Comparison of ENCODE assay signal across 24 cellular contexts in the genomic region with DNA sequence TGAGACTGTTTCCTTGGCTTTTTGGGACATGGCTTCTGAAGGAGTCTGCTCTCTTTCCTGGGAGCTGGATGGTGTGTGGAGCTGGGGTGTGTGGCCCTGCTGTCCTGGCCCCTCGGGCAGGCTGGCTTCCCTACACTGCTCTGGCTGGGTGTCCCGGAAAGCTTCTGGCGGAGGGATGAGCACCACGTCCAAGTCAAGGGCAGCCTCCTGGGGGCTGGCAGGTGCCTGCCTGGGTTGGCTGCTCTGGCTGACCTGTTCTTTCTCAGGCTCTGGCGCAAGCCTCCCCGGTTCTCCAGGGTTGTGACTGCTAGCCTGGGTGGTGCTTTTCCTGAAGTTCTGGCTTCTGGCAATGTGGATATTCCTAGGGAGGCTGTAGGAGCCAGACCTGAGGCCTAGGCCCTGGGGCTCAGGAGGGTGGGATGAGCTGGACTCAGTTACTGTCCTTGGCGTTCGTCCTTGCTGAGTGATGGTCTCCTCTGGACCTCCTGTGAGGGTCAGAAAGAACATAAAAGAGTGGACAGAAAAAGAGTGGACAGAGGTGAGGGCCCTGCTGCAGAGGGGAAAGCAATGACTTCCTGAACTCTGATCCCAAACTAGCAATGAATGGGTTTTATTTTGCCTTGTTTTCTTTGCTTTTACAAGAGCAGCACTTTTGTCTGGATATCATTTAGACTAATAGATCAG. TPM values are rescaled to one million over a fixed set of nuclear protein-coding genes. Genes with fewer than 3 reads are reported as not detected.
DNase-seq lines count a peak whose midpoint lies in the region; ATAC-seq, FAIRE-seq and TF ChIP-seq lines count a peak whose summit lies in the region.
"Had no signal": no experiment of that assay in that cellular context is flagged by ENCODE, and none has a peak within 500 bp of the region (broad histone marks: within the 10 kb centered on the region; RNA-seq: fewer than 3 reads in every experiment).

No MANE protein-coding gene starts in this region.

- no peak for TF ChIP-seq POLR2A in HepG2 (IDR thresholded peaks at IDR 0.05; ENCODE audit: insufficient read depth in 1 of 2, low read depth in 2 of 2, low read length in 2 of 2)
- TF ChIP-seq POLR2A in right lobe of liver (IDR thresholded peaks at IDR 0.05) = no peak
- no peak for TF ChIP-seq POLR2A in esophagus muscularis mucosa (IDR thresholded peaks at IDR 0.05; ENCODE audit: low read depth)
- no peak for TF ChIP-seq POLR2A in ovary (IDR thresholded peaks at IDR 0.05)

- peak overlapping the region; percentile 50 for H3K4me2 ChIP-seq in HepG2 (ENCODE audit: low read depth, low read length)

- TF ChIP-seq EP300 in HepG2 (IDR thresholded peaks at IDR 0.05; ENCODE audit: low read depth in 2 of 2, low read length in 2 of 2) (no peak), HepG2 (CRISPR knock-in tag; IDR thresholded peaks at IDR 0.05; ENCODE audit: borderline replicate concordance) (no peak), esophagus muscularis mucosa (IDR thresholded peaks at IDR 0.05) (no peak), ovary (IDR thresholded peaks at IDR 0.05) (no peak)

- ATAC-seq in HepG2 = no peak; the same call in 2 of the 3 replicates
- no peak for ATAC-seq in right lobe of liver
- ATAC-seq in GM18909 (IDR thresholded peaks at IDR 0.05; ENCODE audit: poor library complexity, unreplicated experiment) = no peak
- ATAC-seq: activated naive CD8-positive, alpha-beta T cell treated with anti-CD3 and anti-CD28 coated beads, Interleukin-2, amount 50 U/mL, for 24 hours had no signal

- H3K27me3 ChIP-seq in HepG2 (ENCODE audit: control insufficient read depth in 1 of 2, insufficient read depth in 2 of 2, low read length in 2 of 2) (no peaks in the 10 kb centered on the region), right lobe of liver (no peaks in the 10 kb centered on the region), esophagus muscularis mucosa (no peaks in the 10 kb centered on the region), ovary (no peaks in the 10 kb centered on the region)

- BruUV-seq in HepG2 (replicated peaks; lab: Mats Ljungman, UMichigan) = no TSS peak

- DNase-seq in HepG2 (ENCODE audit: low spot score) (peak; percentile 43), right lobe of liver (no peak), esophagus muscularis mucosa (ENCODE audit: extremely low spot score) (peak; percentile 64), nephron progenitor cell (no peak), ovary (no peak), DMS53 (lab: John Stamatoyannopoulos, UW) (no peak)
- DNase-seq in activated CD8-positive, alpha-beta memory T cell treated with anti-CD3 and anti-CD28 coated beads, Interleukin-2, amount 50 U/mL, for 48 hours = no peak
- DNase-seq: activated CD4-positive, alpha-beta T cell treated with anti-CD3 and anti-CD28 coated beads, Interleukin-2, amount 10 ng/mL, durations not matched to agents 7 days and 5 days; activated naive CD8-positive, alpha-beta T cell treated with anti-CD3 and anti-CD28 coated beads, Interleukin-2, amount 50 U/mL, for 24 hours; DMS 273 treated with DMSO at 0.1 percent for 48 hours; MM.1S; NCI-H1436; NCI-H524 treated with DMSO at 0.1 percent for 48 hours; stimulated activated CD4-positive, alpha-beta T cell treated with anti-CD3 and anti-CD28 coated beads, Interleukin-4, amount 100 ng/mL, for 4 hours; T-helper 1 cell had no signal

- peaks cover 33% of the 10 kb centered on the region for H3K4me1 Mint-ChIP-seq in nephron progenitor cell
- H3K4me1 Mint-ChIP-seq: activated CD4-positive, alpha-beta T cell treated with anti-CD3 and anti-CD28 coated beads, Interleukin-2, amount 10 ng/mL, durations not matched to agents 7 days and 5 days; IgD-negative memory B cell had no signal

- peak overlapping the region; percentile 92 for H3K27ac Mint-ChIP-seq in nephron progenitor cell
- H3K27ac Mint-ChIP-seq: activated CD4-positive, alpha-beta T cell treated with anti-CD3 and anti-CD28 coated beads, Interleukin-2, amount 10 ng/mL, durations not matched to agents 7 days and 5 days; activated naive CD8-positive, alpha-beta T cell treated with anti-CD3 and anti-CD28 coated beads, Interleukin-2, amount 50 U/mL, for 24 hours; CD14-positive monocyte; IgD-negative memory B cell had no signal

- H3K9ac ChIP-seq in HepG2 (ENCODE audit: insufficient read depth, low read depth, low read length) = peak overlapping the region; percentile 34; the same call in 1 of the 2 replicates

- H3K4me1 ChIP-seq in HepG2 (ENCODE audit: insufficient read depth, low read length) (peaks cover 96% of the 10 kb centered on the region), right lobe of liver (peaks cover 0 to 10% (median 3%) of the 10 kb centered on the region in 4 donors), esophagus muscularis mucosa (peaks cover 28 to 39% (median 32%) of the 10 kb centered on the region in 4 donors), ovary (ENCODE audit: insufficient read depth) (peaks cover 7% of the 10 kb centered on the region)

- H3K27me3 Mint-ChIP-seq in nephron progenitor cell (ENCODE audit: low read depth, poor library complexity) = peaks cover 19% of the 10 kb centered on the region

- no peaks in the 10 kb centered on the region for H4K20me1 ChIP-seq in HepG2 (ENCODE audit: insufficient read depth, low read length)

- H3K36me3 ChIP-seq in HepG2 (replicated peaks in 1 of 2; ENCODE audit: control insufficient read depth in 1 of 2, insufficient read depth in 2 of 2, low read length in 2 of 2) = no peaks in the 10 kb centered on the region
- no peaks in the 10 kb centered on the region for H3K36me3 ChIP-seq in right lobe of liver
- no peaks in the 10 kb centered on the region for H3K36me3 ChIP-seq in esophagus muscularis mucosa
- no peaks in the 10 kb centered on the region for H3K36me3 ChIP-seq in ovary

- H3K9me3 ChIP-seq in HepG2 (ENCODE audit: low read length) (no peaks in the 10 kb centered on the region), right lobe of liver (no peaks in the 10 kb centered on the region), esophagus muscularis mucosa (no peaks in the 10 kb centered on the region), ovary (no peaks in the 10 kb centered on the region)

- peak overlapping the region in 1 of 3 experiments; percentile 29; a peak in 2 of 6 replicates for H3K4me3 ChIP-seq in HepG2 (replicated peaks in 1 of 3; ENCODE audit: insufficient read depth in 1 of 3, low read depth in 2 of 3, low read length in 3 of 3)
- no peak overlapping the region for H3K4me3 ChIP-seq in right lobe of liver
- no peak overlapping the region for H3K4me3 ChIP-seq in esophagus muscularis mucosa
- H3K4me3 ChIP-seq in ovary = no peak overlapping the region

- TF ChIP-seq CTCF in HepG2 (CRISPR knock-in tag; IDR thresholded peaks at IDR 0.05) (no peak), right lobe of liver (IDR thresholded peaks at IDR 0.05) (no peak), esophagus muscularis mucosa (IDR thresholded peaks at IDR 0.05) (no peak), nephron progenitor cell (IDR thresholded peaks at IDR 0.05) (no peak), ovary (IDR thresholded peaks at IDR 0.05) (no peak)

- TF ChIP-seq RAD21 in HepG2 (CRISPR knock-in tag; IDR thresholded peaks at IDR 0.05) = no peak

- H3K4me3 Mint-ChIP-seq in nephron progenitor cell = no peak overlapping the region
- H3K4me3 Mint-ChIP-seq: activated CD4-positive, alpha-beta T cell treated with anti-CD3 and anti-CD28 coated beads, Interleukin-2, amount 10 ng/mL, durations not matched to agents 7 days and 5 days; activated naive CD8-positive, alpha-beta T cell treated with anti-CD3 and anti-CD28 coated beads, Interleukin-2, amount 50 U/mL, for 24 hours; IgD-negative memory B cell had no signal

- no peaks in the 10 kb centered on the region for H3K9me3 Mint-ChIP-seq in nephron progenitor cell
- H3K9me3 Mint-ChIP-seq: activated CD4-positive, alpha-beta T cell treated with anti-CD3 and anti-CD28 coated beads, Interleukin-2, amount 10 ng/mL, durations not matched to agents 7 days and 5 days; activated naive CD8-positive, alpha-beta T cell treated with anti-CD3 and anti-CD28 coated beads, Interleukin-2, amount 50 U/mL, for 24 hours; activated T-helper 2 cell treated with anti-CD3 and anti-CD28 coated beads, Interferon-gamma antibody, Interleukin-2, Interleukin-4, amounts not matched to agents 10 μg/mL and 5 μg/mL and 100 μg/mL, durations not matched to agents 14 hours and 24 hours and 36 hours; IgD-negative memory B cell had no signal

- no peak for FAIRE-seq in HepG2 (lab: Jason Lieb, UNC)
- FAIRE-seq: bronchial epithelial cell, urothelium cell line had no signal

- in situ Hi-C loops in HepG2 (cut with HindIII; ENCODE audit: extremely low pct_ligation_motif_present, low pct_unique_long_range_greater_than_20kb) = no loop called here

- no peaks in the 10 kb centered on the region for H3K36me3 Mint-ChIP-seq in nephron progenitor cell (ENCODE audit: low read depth)

- intact Hi-C loops in HepG2 (cut with micrococcal nuclease; ENCODE audit: unreplicated experiment) (no loop called here), right lobe of liver (cut with DNase I) (no loop called here), esophagus muscularis mucosa (cut with DNase I) (no loop called here), ovary (cut with DNase I) (no loop called here)

- H3K27ac ChIP-seq in HepG2 (ENCODE audit: extremely low read length, insufficient read depth, low read length) (peak overlapping the region; percentile 45), right lobe of liver (no peak overlapping the region), esophagus muscularis mucosa (replicated peaks in 1 of 4) (no peak overlapping the region), ovary (no peak overlapping the region)

- CTCF ChIA-PET in HepG2 (lab: Yijun Ruan, JAX; ENCODE audit: low intra/inter-chr PET ratio, low total read pairs) = no interaction called here

- 47% methylated on average over 5 of the region's 8 CpGs for WGBS in HepG2 (ENCODE audit: low lambda C conversion rate)
- WGBS in right lobe of liver (ENCODE audit: insufficient coverage, low coverage, low lambda C conversion rate, missing lambda C conversion rate) = 100% methylated on average over 2 of the region's 8 CpGs
- 98% methylated on average over 5 of the region's 8 CpGs for WGBS in esophagus muscularis mucosa
- 83 to 94% (median 88%) methylated on average over 8 of the region's 8 CpGs for WGBS in ovary, 3 donors

- POLR2A ChIA-PET in HepG2 (lab: Yijun Ruan, JAX) = interaction anchor here (2.7 to 3.8 kb wide), 3 partner anchors 9 to 31 kb away, joined by 11 to 22 read pairs (median 11); a partner anchor contains a TSS

- H2AFZ ChIP-seq in HepG2 (ENCODE audit: low read length) = no peak overlapping the region

- H3K79me2 ChIP-seq in HepG2 (ENCODE audit: insufficient read depth, low read length) = no peaks in the 10 kb centered on the region

RNA-seq across cellular contexts. Expression of a gene that starts 9.4 kb away (rescaled TPM):
- total RNA-seq in HepG2 (2016; rRNA removed; fragmentation: Illumina TruSeq; extraction: Trizol) = 0.95 and 1.1 TPM in 2 replicates
- 0.18 and 0.20 TPM in 2 replicates for total RNA-seq in HepG2 (2016; cell fraction: cytosol; rRNA removed; fragmentation: Illumina TruSeq; extraction: Trizol; ENCODE audit: low read depth)
- total RNA-seq in HepG2 (2016; cell fraction: insoluble cytoplasmic fraction; rRNA removed; fragmentation: Illumina TruSeq; extraction: Trizol) = 0.80 and 0.89 TPM in 2 replicates
- total RNA-seq in HepG2 (2016; cell fraction: membrane; rRNA removed; fragmentation: Illumina TruSeq; extraction: Trizol) = 0.56 and 0.65 TPM in 2 replicates
- total RNA-seq in HepG2 (2016; cell fraction: nucleus; rRNA removed; fragmentation: Illumina TruSeq; extraction: Trizol) = 1.0 and 1.1 TPM in 2 replicates
- 0.51 and 0.77 TPM in 2 replicates for polyA plus RNA-seq in HepG2 (2011; rRNA removed)
- polyA plus RNA-seq in HepG2 (2011; cell fraction: cytosol; rRNA removed) = 0.20 and 0.29 TPM in 2 replicates
- 1.0 and 1.2 TPM in 2 replicates for polyA plus RNA-seq in HepG2 (2011; cell fraction: nucleus; rRNA removed)
- polyA plus RNA-seq in HepG2 (2012) = 0.36 and 0.48 TPM in 2 replicates
- polyA plus RNA-seq in HepG2 (2016; cell fraction: cytosol; fragmentation: Illumina TruSeq; extraction: Trizol; ENCODE audit: low read depth) = 0.09 and 0.16 TPM in 2 replicates
- 1.4 and 1.6 TPM in 2 replicates for polyA plus RNA-seq in HepG2 (2016; cell fraction: insoluble cytoplasmic fraction; fragmentation: Illumina TruSeq; extraction: Trizol; ENCODE audit: low read depth)
- polyA plus RNA-seq in HepG2 (2016; cell fraction: membrane; fragmentation: Illumina TruSeq; extraction: Trizol; ENCODE audit: low read depth) = 0.35 and 0.52 TPM in 2 replicates
- polyA plus RNA-seq in HepG2 (2016; cell fraction: nucleus; fragmentation: Illumina TruSeq; extraction: Trizol; ENCODE audit: insufficient read depth, low read depth) = 1.4 and 1.9 TPM in 2 replicates
- polyA minus RNA-seq in HepG2 (2011; rRNA and poly(A)+ RNA removed; ENCODE audit: low replicate concordance) = 0.80 TPM in 2 replicates
- 0.44 and 0.69 TPM in 2 replicates for polyA minus RNA-seq in HepG2 (2011; cell fraction: cytosol; rRNA and poly(A)+ RNA removed)
- polyA minus RNA-seq in HepG2 (2011; cell fraction: nucleus; rRNA and poly(A)+ RNA removed) = 1.5 and 2.6 TPM in 2 replicates
- total RNA-seq in right lobe of liver = under 1 TPM; 0.27 to 0.68 (median 0.37) TPM
- total RNA-seq in esophagus muscularis mucosa = under 1 TPM; under 0.01 to 0.32 (median 0.17) TPM
- 1 to 10 TPM in 2 of 7 donors, under 1 TPM in 3, not detected in 2; 0.10 to 1.6 (median 0.72) TPM for total RNA-seq in ovary
- under 1 TPM; 0.02 to 0.07 TPM for polyA plus RNA-seq in ovary
- total RNA-seq: activated CD4-positive, alpha-beta T cell treated with anti-CD3 and anti-CD28 coated beads, Interleukin-2, amount 10 ng/mL, durations not matched to agents 7 days and 5 days; activated T-helper 2 cell treated with anti-CD3 and anti-CD28 coated beads, Interferon-gamma antibody, Interleukin-2, Interleukin-4, amounts not matched to agents 10 μg/mL and 5 μg/mL and 100 μg/mL, durations not matched to agents 14 hours and 24 hours and 36 hours; fibroblast of villous mesenchyme had no signal
- polyA plus RNA-seq: AG04450 had no signal

RNA-seq across cellular contexts. Expression of a gene that starts 27.9 kb away (rescaled TPM):
- total RNA-seq in HepG2 (2016; rRNA removed; fragmentation: Illumina TruSeq; extraction: Trizol) (9.1 and 14.1 TPM in 2 replicates), right lobe of liver (1 to 10 TPM; 3.0 to 4.8 (median 3.5) TPM), esophagus muscularis mucosa (1 to 10 TPM; 6.3 to 8.5 (median 7.2) TPM), ovary (1 to 10 TPM; 4.7 to 8.4 (median 6.3) TPM)
- 0.91 and 1.1 TPM in 2 replicates for total RNA-seq in HepG2 (2016; cell fraction: cytosol; rRNA removed; fragmentation: Illumina TruSeq; extraction: Trizol; ENCODE audit: low read depth)
- total RNA-seq in HepG2 (2016; cell fraction: insoluble cytoplasmic fraction; rRNA removed; fragmentation: Illumina TruSeq; extraction: Trizol) = 9.1 and 13.9 TPM in 2 replicates
- 5.3 and 5.7 TPM in 2 replicates for total RNA-seq in HepG2 (2016; cell fraction: membrane; rRNA removed; fragmentation: Illumina TruSeq; extraction: Trizol)
- total RNA-seq in HepG2 (2016; cell fraction: nucleus; rRNA removed; fragmentation: Illumina TruSeq; extraction: Trizol) = 14.7 and 16.3 TPM in 2 replicates
- polyA plus RNA-seq in HepG2 (2011; rRNA removed) (2.5 and 3.4 TPM in 2 replicates), ovary (1 to 10 TPM; 2.2 to 3.5 TPM)
- 1.1 and 1.7 TPM in 2 replicates for polyA plus RNA-seq in HepG2 (2011; cell fraction: cytosol; rRNA removed)
- polyA plus RNA-seq in HepG2 (2011; cell fraction: nucleus; rRNA removed) = 4.1 and 4.8 TPM in 2 replicates
- 3.9 and 4.9 TPM in 2 replicates for polyA plus RNA-seq in HepG2 (2012)
- polyA plus RNA-seq in HepG2 (2016; cell fraction: cytosol; fragmentation: Illumina TruSeq; extraction: Trizol; ENCODE audit: low read depth) = 0.36 and 0.38 TPM in 2 replicates
- 9.5 and 10.5 TPM in 2 replicates for polyA plus RNA-seq in HepG2 (2016; cell fraction: insoluble cytoplasmic fraction; fragmentation: Illumina TruSeq; extraction: Trizol; ENCODE audit: low read depth)
- polyA plus RNA-seq in HepG2 (2016; cell fraction: membrane; fragmentation: Illumina TruSeq; extraction: Trizol; ENCODE audit: low read depth) = 2.4 and 2.5 TPM in 2 replicates
- polyA plus RNA-seq in HepG2 (2016; cell fraction: nucleus; fragmentation: Illumina TruSeq; extraction: Trizol; ENCODE audit: insufficient read depth, low read depth) = 15.7 and 15.8 TPM in 2 replicates
- 2.4 and 7.1 TPM in 2 replicates for polyA minus RNA-seq in HepG2 (2011; rRNA and poly(A)+ RNA removed; ENCODE audit: low replicate concordance)
- 3.2 and 3.8 TPM in 2 replicates for polyA minus RNA-seq in HepG2 (2011; cell fraction: cytosol; rRNA and poly(A)+ RNA removed)
- 16.9 and 21.2 TPM in 2 replicates for polyA minus RNA-seq in HepG2 (2011; cell fraction: nucleus; rRNA and poly(A)+ RNA removed)

RNA-seq across cellular contexts. Expression of a gene that starts 29.9 kb away (rescaled TPM):
- total RNA-seq in HepG2 (2016; rRNA removed; fragmentation: Illumina TruSeq; extraction: Trizol) (9.4 and 10.6 TPM in 2 replicates), right lobe of liver (1 to 10 TPM; 2.9 to 6.1 (median 5.1) TPM), esophagus muscularis mucosa (1 to 10 TPM; 3.7 to 5.3 (median 4.1) TPM), ovary (10 to 100 TPM in 2 of 7 donors, 1 to 10 TPM in 5; 5.0 to 11.4 (median 8.7) TPM)
- 0.62 and 0.71 TPM in 2 replicates for total RNA-seq in HepG2 (2016; cell fraction: cytosol; rRNA removed; fragmentation: Illumina TruSeq; extraction: Trizol; ENCODE audit: low read depth)
- 10.2 and 10.9 TPM in 2 replicates for total RNA-seq in HepG2 (2016; cell fraction: insoluble cytoplasmic fraction; rRNA removed; fragmentation: Illumina TruSeq; extraction: Trizol)
- 2.7 and 2.9 TPM in 2 replicates for total RNA-seq in HepG2 (2016; cell fraction: membrane; rRNA removed; fragmentation: Illumina TruSeq; extraction: Trizol)
- total RNA-seq in HepG2 (2016; cell fraction: nucleus; rRNA removed; fragmentation: Illumina TruSeq; extraction: Trizol) = 12.6 and 18.6 TPM in 2 replicates
- polyA plus RNA-seq in HepG2 (2011; rRNA removed) (3.9 and 4.6 TPM in 2 replicates), ovary (1 to 10 TPM; 3.0 to 7.7 TPM)
- 1.8 and 2.7 TPM in 2 replicates for polyA plus RNA-seq in HepG2 (2011; cell fraction: cytosol; rRNA removed)
- 8.6 and 10.6 TPM in 2 replicates for polyA plus RNA-seq in HepG2 (2011; cell fraction: nucleus; rRNA removed)
- polyA plus RNA-seq in HepG2 (2012) = 3.6 and 4.1 TPM in 2 replicates
- polyA plus RNA-seq in HepG2 (2016; cell fraction: cytosol; fragmentation: Illumina TruSeq; extraction: Trizol; ENCODE audit: low read depth) = 0.22 and 0.25 TPM in 2 replicates
- 5.0 TPM in 2 replicates for polyA plus RNA-seq in HepG2 (2016; cell fraction: insoluble cytoplasmic fraction; fragmentation: Illumina TruSeq; extraction: Trizol; ENCODE audit: low read depth)
- polyA plus RNA-seq in HepG2 (2016; cell fraction: membrane; fragmentation: Illumina TruSeq; extraction: Trizol; ENCODE audit: low read depth) = 0.60 and 0.72 TPM in 2 replicates
- polyA plus RNA-seq in HepG2 (2016; cell fraction: nucleus; fragmentation: Illumina TruSeq; extraction: Trizol; ENCODE audit: insufficient read depth, low read depth) = 16.4 and 17.0 TPM in 2 replicates
- polyA minus RNA-seq in HepG2 (2011; rRNA and poly(A)+ RNA removed; ENCODE audit: low replicate concordance) = 5.5 and 25.8 TPM in 2 replicates
- 2.8 and 3.1 TPM in 2 replicates for polyA minus RNA-seq in HepG2 (2011; cell fraction: cytosol; rRNA and poly(A)+ RNA removed)
- 11.5 and 15.7 TPM in 2 replicates for polyA minus RNA-seq in HepG2 (2011; cell fraction: nucleus; rRNA and poly(A)+ RNA removed)

RNA-seq across cellular contexts. Expression of a gene that starts 52.9 kb away (rescaled TPM):
- total RNA-seq in HepG2 (2016; rRNA removed; fragmentation: Illumina TruSeq; extraction: Trizol) = not detected in 2 replicates
- not detected in 2 replicates for total RNA-seq in HepG2 (2016; cell fraction: cytosol; rRNA removed; fragmentation: Illumina TruSeq; extraction: Trizol; ENCODE audit: low read depth)
- not detected in 2 replicates for total RNA-seq in HepG2 (2016; cell fraction: insoluble cytoplasmic fraction; rRNA removed; fragmentation: Illumina TruSeq; extraction: Trizol)
- not detected in 2 replicates for total RNA-seq in HepG2 (2016; cell fraction: membrane; rRNA removed; fragmentation: Illumina TruSeq; extraction: Trizol)
- not detected in 2 replicates for total RNA-seq in HepG2 (2016; cell fraction: nucleus; rRNA removed; fragmentation: Illumina TruSeq; extraction: Trizol)
- polyA plus RNA-seq in HepG2 (2011; rRNA removed) = not detected in 2 replicates
- polyA plus RNA-seq in HepG2 (2011; cell fraction: cytosol; rRNA removed) = not detected in 2 replicates
- polyA plus RNA-seq in HepG2 (2011; cell fraction: nucleus; rRNA removed) = not detected in 2 replicates
- not detected in 2 replicates for polyA plus RNA-seq in HepG2 (2012)
- not detected in 2 replicates for polyA plus RNA-seq in HepG2 (2016; cell fraction: cytosol; fragmentation: Illumina TruSeq; extraction: Trizol; ENCODE audit: low read depth)
- not detected in 2 replicates for polyA plus RNA-seq in HepG2 (2016; cell fraction: insoluble cytoplasmic fraction; fragmentation: Illumina TruSeq; extraction: Trizol; ENCODE audit: low read depth)
- polyA plus RNA-seq in HepG2 (2016; cell fraction: membrane; fragmentation: Illumina TruSeq; extraction: Trizol; ENCODE audit: low read depth) = not detected in 2 replicates
- not detected in 2 replicates for polyA plus RNA-seq in HepG2 (2016; cell fraction: nucleus; fragmentation: Illumina TruSeq; extraction: Trizol; ENCODE audit: insufficient read depth, low read depth)
- not detected in 2 replicates for polyA minus RNA-seq in HepG2 (2011; rRNA and poly(A)+ RNA removed; ENCODE audit: low replicate concordance)
- polyA minus RNA-seq in HepG2 (2011; cell fraction: cytosol; rRNA and poly(A)+ RNA removed) = not detected in 2 replicates
- not detected in 2 replicates for polyA minus RNA-seq in HepG2 (2011; cell fraction: nucleus; rRNA and poly(A)+ RNA removed)
- total RNA-seq in right lobe of liver = 10 to 100 TPM in 1 of 6 experiments, 1 to 10 TPM in 4, under 1 TPM in 1; 0.44 to 31.1 (median 2.2) TPM
- total RNA-seq in esophagus muscularis mucosa = not detected
- not detected for total RNA-seq in ovary
- not detected for polyA plus RNA-seq in ovary
- total RNA-seq: activated CD4-positive, alpha-beta T cell treated with anti-CD3 and anti-CD28 coated beads, Interleukin-2, amount 10 ng/mL, durations not matched to agents 7 days and 5 days; activated T-helper 2 cell treated with anti-CD3 and anti-CD28 coated beads, Interferon-gamma antibody, Interleukin-2, Interleukin-4, amounts not matched to agents 10 μg/mL and 5 μg/mL and 100 μg/mL, durations not matched to agents 14 hours and 24 hours and 36 hours; bronchial epithelial cell; fibroblast of villous mesenchyme; kidney epithelial cell had no signal
- polyA plus RNA-seq: AG04450, CD14-positive monocyte, IgD-negative memory B cell had no signal

Comparison
In these comparisons a context has a peak if more than half of its experiments do, and no peak if none do; other contexts are left out.
1. DNase-seq: peak in HepG2 (single experiment) and esophagus muscularis mucosa (single experiment); none in right lobe of liver (0 of 3), nephron progenitor cell (single experiment), ovary (0 of 5), DMS53 (single experiment) and activated CD8-positive, alpha-beta memory T cell treated with anti-CD3 and anti-CD28 coated beads, Interleukin-2, amount 50 U/mL, for 48 hours (single experiment).